Comparison of ENCODE assay signal across 8 cellular contexts in the genomic region with DNA sequence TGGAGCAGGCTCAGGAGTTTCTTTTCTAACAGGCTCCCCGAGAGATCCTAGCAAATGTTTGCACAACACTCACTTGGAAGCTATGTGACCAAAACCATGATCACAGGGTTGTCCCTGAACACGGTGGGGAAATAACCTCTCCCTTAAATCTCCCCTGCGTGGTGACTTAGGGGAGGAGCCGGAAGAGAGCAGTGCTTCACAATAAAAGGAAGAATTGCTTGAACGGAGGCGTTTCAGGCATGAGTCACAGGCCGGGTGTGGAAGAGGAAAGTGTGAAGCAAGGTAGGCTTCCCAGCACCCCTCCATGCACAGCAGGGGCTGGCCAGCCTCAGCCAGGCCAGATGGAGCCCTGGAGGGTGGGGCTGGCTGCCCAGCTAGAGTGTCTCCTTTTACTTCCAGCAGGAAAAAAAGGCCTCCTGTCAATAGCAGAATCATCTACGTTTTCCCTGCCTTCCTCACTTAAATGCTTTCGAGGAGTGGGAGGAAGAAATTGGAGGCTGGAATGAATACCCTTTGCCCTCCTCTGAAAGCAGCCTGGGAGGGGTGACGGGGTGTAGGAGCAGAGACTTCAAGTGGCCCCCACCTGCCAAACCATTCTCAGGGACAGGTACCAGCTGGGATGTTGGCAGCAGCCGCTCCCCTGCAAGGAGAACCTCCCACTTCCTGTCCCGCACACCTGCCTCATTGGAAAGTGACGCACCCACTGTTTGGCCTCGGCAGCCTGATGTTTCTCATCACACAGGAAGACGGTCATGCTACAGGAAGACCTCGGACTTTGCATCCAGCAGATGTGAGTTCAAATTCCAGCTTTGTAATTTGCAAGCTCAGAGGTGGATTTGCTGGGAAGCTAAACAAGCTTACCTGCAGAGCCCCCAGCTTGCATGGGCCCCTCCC. TPM values are rescaled to one million over a fixed set of nuclear protein-coding genes. Genes with fewer than 3 reads are reported as not detected.
DNase-seq lines count a peak whose midpoint lies in the region; ATAC-seq and TF ChIP-seq lines count a peak whose summit lies in the region.

No MANE protein-coding gene starts in this region.

- peaks cover 0 to 10% (median 0%) of the 10 kb centered on the region in 3 donors for H3K27me3 ChIP-seq in sigmoid colon

- H3K4me1 ChIP-seq in sigmoid colon, result peaks cover 0 to 8% (median 4%) of the 10 kb centered on the region in 4 donors

- DNase-seq in Caki2 (ENCODE audit: low read depth) (peak; percentile 84), KBM-7 (peak; percentile 76), RPMI7951 (ENCODE audit: low read depth) (peak; percentile 87), head of caudate nucleus (peak in 41 of 42 donors; percentile 31 to 88 (median 69)), sigmoid colon (peak; percentile 77), epidermal melanocyte (ENCODE audit: insufficient read length, low spot score) (no peak)
- DNase-seq in activated gamma-delta T cell treated with anti-CD3 and anti-CD28 coated beads, Interleukin-2, amount 50 U/mL, for 16 hours (ENCODE audit: low read depth), result peak; percentile 78

- WGBS in sigmoid colon, 2 donors, result 2 to 14% methylated on average over 16 of the region's 16 CpGs

- in situ Hi-C loops in Caki2 (cut with HindIII; ENCODE audit: low pct_unique_long_range_greater_than_20kb, low sequenced_read_pairs), result no loop called here
- in situ Hi-C loops in KBM-7 (cut with MboI; ENCODE audit: low pct_unique_long_range_greater_than_20kb, low sequenced_read_pairs), result no loop called here

- peak overlapping the region; percentile 26 to 57 (median 34) for H3K27ac ChIP-seq in sigmoid colon

- no peak overlapping the region for H3K4me3 ChIP-seq in sigmoid colon

- no peaks in the 10 kb centered on the region for H3K9me3 ChIP-seq in sigmoid colon

- ATAC-seq in GM21576 (IDR thresholded peaks at IDR 0.05; ENCODE audit: unreplicated experiment), result peak; percentile 76

- TF ChIP-seq CTCF in sigmoid colon (IDR thresholded peaks at IDR 0.05), result no peak

- no peak for TF ChIP-seq POLR2A in sigmoid colon (IDR thresholded peaks at IDR 0.05)

- no peaks in the 10 kb centered on the region for H3K36me3 ChIP-seq in sigmoid colon

- intact Hi-C loops in head of caudate nucleus (cut with DNase I), result no loop called here
- intact Hi-C loops in sigmoid colon (cut with DNase I), result no loop called here

- TF ChIP-seq EP300 in sigmoid colon (IDR thresholded peaks at IDR 0.05), result peak in 1 of 4 donors; percentile 14

RNA-seq across cellular contexts. Expression of gene PPP2R5C, which starts 30.1 kb away (rescaled TPM):
- total RNA-seq in Caki2 (2014; rRNA removed; shearing (Covaris generic); ENCODE audit: low replicate concordance), result 63.8 and 73.8 TPM in 2 replicates
- 97.2 and 113 TPM in 2 replicates for total RNA-seq in RPMI7951 (2014; rRNA removed; shearing (Covaris generic))
- total RNA-seq in sigmoid colon, result 100 to 1,000 TPM; 115 to 175 (median 147) TPM
- 100 to 1,000 TPM in 2 of 3 donors, 10 to 100 TPM in 1; 90.2 to 133 (median 123) TPM for polyA plus RNA-seq in sigmoid colon
